In genomic region chrX:627995-628394, GRCh38 we compare ENCODE assay signal across 22 cellular contexts. TPM values are rescaled to one million over a fixed set of nuclear protein-coding genes. Genes with fewer than 3 reads are reported as not detected.
"Had no signal": no experiment of that assay in that cellular context is flagged by ENCODE, and none has a peak within 500 bp of the region (broad histone marks: within the 10 kb centered on the region; RNA-seq: fewer than 3 reads in every experiment).

No MANE protein-coding gene starts in this region.

- H3K27ac Mint-ChIP-seq: activated naive CD4-positive, alpha-beta T cell treated with anti-CD3 and anti-CD28 coated beads, Interleukin-2, amount 10 ng/mL, durations not matched to agents 7 days and 5 days; activated naive CD8-positive, alpha-beta T cell treated with anti-CD3 and anti-CD28 coated beads for 36 hours; activated T-helper 2 cell treated with anti-CD3 and anti-CD28 coated beads, Interferon-gamma antibody, Interleukin-2, Interleukin-4, amounts not matched to agents 10 μg/mL and 5 μg/mL and 100 μg/mL, durations not matched to agents 14 hours and 24 hours and 36 hours had no signal

- H3K4me3 ChIP-seq: SK-N-MC had no signal

- H3K36me3 Mint-ChIP-seq: activated naive CD8-positive, alpha-beta T cell treated with anti-CD3 and anti-CD28 coated beads for 36 hours had no signal

- H3K4me1 Mint-ChIP-seq: activated naive CD4-positive, alpha-beta T cell treated with anti-CD3 and anti-CD28 coated beads, Interleukin-2, amount 10 ng/mL, durations not matched to agents 7 days and 5 days had no signal

- DNase-seq: activated CD4-positive, alpha-beta T cell treated with anti-CD3 and anti-CD28 coated beads for 48 hours; activated CD4-positive, alpha-beta T cell treated with anti-CD3 and anti-CD28 coated beads, Interleukin-2, amount 50 U/mL, for 4 hours; activated CD4-positive, CD25-positive, alpha-beta regulatory T cell treated with anti-CD3 and anti-CD28 coated beads, Interleukin-2, amount 50 U/mL, for 72 hours; activated gamma-delta T cell treated with Interleukin-2 at 50 U/mL for 16 hours; activated naive CD4-positive, alpha-beta T cell treated with anti-CD3 and anti-CD28 coated beads, Interleukin-2, amount 10 ng/mL, durations not matched to agents 7 days and 5 days; activated naive CD8-positive, alpha-beta T cell treated with anti-CD3 and anti-CD28 coated beads for 36 hours; activated T-cell treated with anti-CD3 and anti-CD28 coated beads for 4 hours; activated T-cell treated with anti-CD3 and anti-CD28 coated beads, Interleukin-2, amount 50 U/mL, for 48 hours; cerebellar nuclear complex; NCI-H1092 treated with DMSO at 0.1 percent for 48 hours; NCI-H1417 treated with DMSO at 0.1 percent for 48 hours; NCI-H187 treated with DMSO at 0.1 percent for 48 hours; NCI-H2081 treated with DMSO at 0.1 percent for 48 hours; NCI-H446; NCI-H524; PC-3; SIG-M5 had no signal

- H3K9ac ChIP-seq: KMS-11 had no signal

- H3K4me2 ChIP-seq: KMS-11 had no signal

- H3K27ac ChIP-seq: KMS-11, SK-N-MC had no signal

- H3K4me3 Mint-ChIP-seq: activated naive CD4-positive, alpha-beta T cell treated with anti-CD3 and anti-CD28 coated beads, Interleukin-2, amount 10 ng/mL, durations not matched to agents 7 days and 5 days; activated naive CD8-positive, alpha-beta T cell treated with anti-CD3 and anti-CD28 coated beads for 36 hours had no signal

- ATAC-seq: PC-3 had no signal

RNA-seq across cellular contexts. Expression of gene SHOX, which starts 2.6 kb away (rescaled TPM):
- total RNA-seq: activated naive CD8-positive, alpha-beta T cell treated with anti-CD3 and anti-CD28 coated beads for 36 hours; activated T-helper 2 cell treated with anti-CD3 and anti-CD28 coated beads, Interferon-gamma antibody, Interleukin-2, Interleukin-4, amounts not matched to agents 10 μg/mL and 5 μg/mL and 100 μg/mL, durations not matched to agents 14 hours and 24 hours and 36 hours; MCF 10A; PC-3; T-helper 1 cell treated with Interleukin-12 subunit alpha and Interleukin-12 subunit beta and Interleukin-4 antibody, amounts not matched to agents 30 ng/mL and 1 ng/mL, for 36 hours had no signal
